ENCODE assay signal across 10 cellular contexts in genomic region chr6:28537509-28538140, GRCh38. TPM values are rescaled to one million over a fixed set of nuclear protein-coding genes. Genes with fewer than 3 reads are reported as not detected.
A peak's percentile ranks its signal among the peaks of the same experiment; 100 is the strongest.
DNase-seq lines count a peak whose midpoint lies in the region; ATAC-seq, FAIRE-seq and TF ChIP-seq lines count a peak whose summit lies in the region.
"Had no signal": no experiment of that assay in that cellular context is flagged by ENCODE, and none has a peak within 500 bp of the region (broad histone marks: within the 10 kb centered on the region; RNA-seq: fewer than 3 reads in every experiment).

No MANE protein-coding gene starts in this region.

- H3K4me1 Mint-ChIP-seq in activated CD8-positive, alpha-beta T cell treated with anti-CD3 and anti-CD28 coated beads for 36 hours (ENCODE audit: low read depth) = peaks cover 13% of the 10 kb centered on the region

- TF ChIP-seq EP300 in A549 (IDR thresholded peaks at IDR 0.05) = no peak

- intact Hi-C loops in activated CD8-positive, alpha-beta T cell treated with anti-CD3 and anti-CD28 coated beads for 36 hours (cut with micrococcal nuclease) = no loop called here
- intact Hi-C loops in colonic mucosa (cut with DNase I) = no loop called here

- H3K36me3 Mint-ChIP-seq in activated CD8-positive, alpha-beta T cell treated with anti-CD3 and anti-CD28 coated beads for 36 hours (ENCODE audit: low read depth) = no peaks in the 10 kb centered on the region

- no peak for TF ChIP-seq POLR2A in A549 (IDR thresholded peaks at IDR 0.05; ENCODE audit: low read length)

- no peaks in the 10 kb centered on the region for H3K27me3 ChIP-seq in iPS DF 6.9 (ENCODE audit: control insufficient read depth, insufficient read depth, low read length)
- no peaks in the 10 kb centered on the region for H3K27me3 ChIP-seq in SJCRH30
- H3K27me3 ChIP-seq in colonic mucosa = no peaks in the 10 kb centered on the region

- CTCF ChIA-PET in A549 (lab: Yijun Ruan, JAX) = interaction anchor here (0.9 kb wide), 1 partner anchor 24 kb away, joined by 3 read pairs; no protein-coding TSS in a partner anchor
- CTCF ChIA-PET in activated CD8-positive, alpha-beta T cell treated with anti-CD3 and anti-CD28 coated beads for 36 hours (lab: Charles Lee) = no interaction called here

- 15% methylated on average over 22 of the region's 22 CpGs for WGBS in A549 (ENCODE audit: missing lambda C conversion rate)
- WGBS in iPS DF 6.9 (ENCODE audit: insufficient coverage, insufficient read length) = no CpG with 5 or more reads among the region's 22 CpGs

- TF ChIP-seq RAD21 in A549 (conservative IDR thresholded peaks at IDR 0.05 in 1 of 2, IDR thresholded peaks at IDR 0.05 in 1 of 2) = no peak

- no peaks in the 10 kb centered on the region for H3K36me3 ChIP-seq in iPS DF 6.9 (ENCODE audit: control insufficient read depth, insufficient read depth, low read length)
- H3K36me3 ChIP-seq in SJCRH30 = no peaks in the 10 kb centered on the region
- H3K36me3 ChIP-seq in colonic mucosa = no peaks in the 10 kb centered on the region

- H3K9me3 ChIP-seq in A549 (no peaks in the 10 kb centered on the region), iPS DF 6.9 (ENCODE audit: control insufficient read depth, insufficient read depth, low read length) (no peaks in the 10 kb centered on the region), SJCRH30 (replicated peaks) (no peaks in the 10 kb centered on the region), colonic mucosa (no peaks in the 10 kb centered on the region)

- no peak overlapping the region for H3K27ac ChIP-seq in A549
- no peak overlapping the region for H3K27ac ChIP-seq in iPS DF 6.9 (ENCODE audit: low read length)
- no peak overlapping the region for H3K27ac ChIP-seq in SJCRH30
- H3K27ac ChIP-seq in colonic mucosa = no peak overlapping the region

- DNase-seq in A549 (ENCODE audit: low read depth in 1 of 2, low spot score in 1 of 2) = peak in 1 of 2 experiments; percentile 73
- DNase-seq in activated CD8-positive, alpha-beta T cell treated with anti-CD3 and anti-CD28 coated beads for 36 hours = peak; percentile 61
- DNase-seq in iPS DF 6.9 (ENCODE audit: low read depth, low spot score) = peak; percentile 68
- DNase-seq in SJCRH30 = no peak
- DNase-seq in colonic mucosa = no peak
- DNase-seq: DMS153 had no signal

- no peak for FAIRE-seq in A549 (lab: Jason Lieb, UNC)

- no peak for TF ChIP-seq CTCF in A549 (IDR thresholded peaks at IDR 0.05)
- TF ChIP-seq CTCF in activated CD8-positive, alpha-beta T cell treated with anti-CD3 and anti-CD28 coated beads for 36 hours (IDR thresholded peaks at IDR 0.05) = no peak
- no peak for TF ChIP-seq CTCF in colonic mucosa (IDR thresholded peaks at IDR 0.05)

- H3K9me3 Mint-ChIP-seq in activated CD8-positive, alpha-beta T cell treated with anti-CD3 and anti-CD28 coated beads for 36 hours = peaks cover 10% of the 10 kb centered on the region

- peak overlapping the region; percentile 68 for H3K4me2 ChIP-seq in A549

- H3K4me1 ChIP-seq in A549 = peaks cover 4% of the 10 kb centered on the region; the same call in 1 of the 3 replicates
- H3K4me1 ChIP-seq in iPS DF 6.9 (ENCODE audit: control insufficient read depth, insufficient read depth, low read length) = no peaks in the 10 kb centered on the region
- H3K4me1 ChIP-seq in SJCRH30 = no peaks in the 10 kb centered on the region
- no peaks in the 10 kb centered on the region for H3K4me1 ChIP-seq in colonic mucosa

- POLR2A ChIA-PET in A549 (lab: Yijun Ruan, JAX) = no interaction called here
- POLR2A ChIA-PET in activated CD8-positive, alpha-beta T cell treated with anti-CD3 and anti-CD28 coated beads for 36 hours (lab: Charles Lee) = interaction anchor here (0.6 kb wide), 1 partner anchor 601 kb away, joined by 4 read pairs; no protein-coding TSS in a partner anchor

- H3K27ac Mint-ChIP-seq in activated CD8-positive, alpha-beta T cell treated with anti-CD3 and anti-CD28 coated beads for 36 hours = no peak overlapping the region
- H3K27ac Mint-ChIP-seq: memory B cell had no signal

- ATAC-seq in A549 (peak; percentile 55 to 69; a peak in 5 of 6 replicates), HG03442 (IDR thresholded peaks at IDR 0.05; ENCODE audit: unreplicated experiment) (peak; percentile 45), GM19463 (IDR thresholded peaks at IDR 0.05; ENCODE audit: unreplicated experiment) (no peak), GM21367 (IDR thresholded peaks at IDR 0.05; ENCODE audit: unreplicated experiment) (no peak)
- peak; percentile 72 for ATAC-seq in activated CD8-positive, alpha-beta T cell treated with anti-CD3 and anti-CD28 coated beads for 36 hours

- H3K27me3 Mint-ChIP-seq in activated CD8-positive, alpha-beta T cell treated with anti-CD3 and anti-CD28 coated beads for 36 hours = peaks cover 54% of the 10 kb centered on the region

- peak overlapping the region; percentile 26; the same call in 1 of the 3 replicates for H3K4me3 ChIP-seq in A549
- H3K4me3 ChIP-seq in iPS DF 6.9 (ENCODE audit: low read length) = peak overlapping the region; percentile 89; the same call in 1 of the 2 replicates
- no peak overlapping the region for H3K4me3 ChIP-seq in SJCRH30
- H3K4me3 ChIP-seq in colonic mucosa = no peak overlapping the region

- H3K4me3 Mint-ChIP-seq in activated CD8-positive, alpha-beta T cell treated with anti-CD3 and anti-CD28 coated beads for 36 hours = peak overlapping the region; percentile 57
- H3K4me3 Mint-ChIP-seq: memory B cell had no signal

- no peak overlapping the region for H3K9ac ChIP-seq in colonic mucosa (ENCODE audit: low read depth in 2 of 2, low read length in 2 of 2)

TF ChIP-seq in A549, 52 proteins besides CTCF, POLR2A, EP300 and RAD21:
- TF ChIP-seq CEBPB (IDR thresholded peaks at IDR 0.05) (peak in 1 of 2 experiments; percentile 58; a peak in 2 of 4 replicates), HMGXB4 (CRISPR knock-in tag; IDR thresholded peaks at IDR 0.05; ENCODE audit: borderline replicate concordance) (no peak), SREBF2 (IDR thresholded peaks at IDR 0.05) (peak; percentile 32; the same call in 1 of the 2 replicates)

RNA-seq across cellular contexts. Expression of gene GPX5, which starts 11.9 kb away (rescaled TPM):
- not detected in 2 replicates for polyA plus RNA-seq in A549 (2011; rRNA removed)
- polyA plus RNA-seq in A549 (2012; cell fraction: cytosol; rRNA removed) = not detected in 2 replicates
- not detected in 2 replicates for polyA plus RNA-seq in A549 (2012; cell fraction: nucleus; rRNA removed)
- polyA plus RNA-seq in A549 (2017; fragmentation: RNase III; extraction: RNeasy Plus Mini Kit Qiagen cat#74134 plus additional on column Dnase treatment) = not detected in 3 replicates
- not detected in 2 replicates for polyA minus RNA-seq in A549 (2011; rRNA and poly(A)+ RNA removed)
- not detected for total RNA-seq in activated CD8-positive, alpha-beta T cell treated with anti-CD3 and anti-CD28 coated beads for 36 hours
- not detected in 2 replicates for total RNA-seq in SJCRH30 (2014; rRNA removed; shearing (Covaris generic))
- total RNA-seq in colonic mucosa = under 1 TPM in 1 of 2 donors, not detected in 1; 0.17 TPM

RNA-seq across cellular contexts. Expression of gene GPX6, which starts 22.0 kb away (rescaled TPM):
- not detected in 2 replicates for polyA plus RNA-seq in A549 (2011; rRNA removed)
- polyA plus RNA-seq in A549 (2012; cell fraction: cytosol; rRNA removed) = not detected in 2 replicates
- not detected in 2 replicates for polyA plus RNA-seq in A549 (2012; cell fraction: nucleus; rRNA removed)
- polyA plus RNA-seq in A549 (2017; fragmentation: RNase III; extraction: RNeasy Plus Mini Kit Qiagen cat#74134 plus additional on column Dnase treatment) = not detected in 3 replicates
- polyA minus RNA-seq in A549 (2011; rRNA and poly(A)+ RNA removed) = not detected in 2 replicates
- total RNA-seq in activated CD8-positive, alpha-beta T cell treated with anti-CD3 and anti-CD28 coated beads for 36 hours = not detected
- not detected in 2 replicates for total RNA-seq in SJCRH30 (2014; rRNA removed; shearing (Covaris generic))
- not detected for total RNA-seq in colonic mucosa

Comparison
In these comparisons a context has a peak if more than half of its experiments do, and no peak if none do; other contexts are left out.
1. ATAC-seq: peak in A549 (2 of 2), HG03442 (single experiment) and activated CD8-positive, alpha-beta T cell treated with anti-CD3 and anti-CD28 coated beads for 36 hours (single experiment); none in GM19463 (single experiment) and GM21367 (single experiment).
2. DNase-seq: peak in activated CD8-positive, alpha-beta T cell treated with anti-CD3 and anti-CD28 coated beads for 36 hours (single experiment) and iPS DF 6.9 (single experiment); none in SJCRH30 (0 of 2) and colonic mucosa (single experiment).
3. H3K4me3 ChIP-seq: peak in A549 (single experiment) and iPS DF 6.9 (single experiment); none in SJCRH30 (single experiment) and colonic mucosa (single experiment).